Comparison of ENCODE assay signal across 29 cellular contexts in the genomic region with DNA sequence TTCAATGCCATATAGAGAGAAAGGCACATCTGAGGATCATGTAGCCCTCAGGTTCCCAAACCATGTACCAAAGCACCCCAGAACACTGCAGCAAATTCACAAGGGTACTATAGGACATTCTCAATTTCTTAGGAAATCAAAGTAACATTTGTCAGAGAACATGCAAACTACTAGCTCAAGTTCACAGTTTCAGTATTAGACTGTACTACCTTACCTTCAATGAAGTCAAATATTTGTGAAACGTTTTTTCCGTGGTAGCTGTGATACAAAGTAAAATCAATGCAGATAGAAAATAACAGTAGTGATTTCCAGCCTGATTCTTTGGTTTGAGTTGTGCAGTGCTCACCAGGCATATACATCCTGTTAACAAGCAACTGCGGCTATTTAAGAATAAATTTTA.
"Had no signal": no experiment of that assay in that cellular context is flagged by ENCODE, and none has a peak within 500 bp of the region (broad histone marks: within the 10 kb centered on the region; RNA-seq: fewer than 3 reads in every experiment).

No MANE protein-coding gene starts in this region.

- DNase-seq: activated CD4-positive, alpha-beta T cell treated with anti-CD3 and anti-CD28 coated beads for 1 hour; activated CD8-positive, alpha-beta memory T cell treated with anti-CD3 and anti-CD28 coated beads for 24 hours; activated gamma-delta T cell; activated naive CD4-positive, alpha-beta T cell treated with anti-CD3 and anti-CD28 coated beads, Interleukin-2, amount 50 U/mL, for 16 hours; adrenal gland; aorta; cerebellar nuclear complex; colonic mucosa; effector CD8-positive, alpha-beta T cell; kidney glomerular epithelial cell; left lung; lower lobe of right lung; mesenchymal stem cell; naive thymus-derived CD8-positive, alpha-beta T cell; nucleus accumbens; pancreas; psoas muscle; sigmoid colon; small intestine; stimulated activated CD4-positive, alpha-beta T cell treated with anti-CD3 and anti-CD28 coated beads, Interleukin-4, amount 100 ng/mL, for 24 hours; stimulated activated naive CD4-positive, alpha-beta T cell; T-helper 17 cell; T1000; testis; transverse colon; WERI-Rb-1 had no signal

- H3K4me3 Mint-ChIP-seq: brain; naive thymus-derived CD8-positive, alpha-beta T cell; neural crest cell; T-helper 17 cell had no signal

- H3K9me3 Mint-ChIP-seq: brain; naive thymus-derived CD8-positive, alpha-beta T cell; neural crest cell had no signal

- H3K27ac Mint-ChIP-seq: brain; naive thymus-derived CD8-positive, alpha-beta T cell; T-helper 17 cell had no signal

- H3K27me3 Mint-ChIP-seq: brain; naive thymus-derived CD8-positive, alpha-beta T cell; T-helper 17 cell had no signal

- ATAC-seq: left lung; lower lobe of right lung; naive thymus-derived CD8-positive, alpha-beta T cell; pancreas; psoas muscle; SK-N-SH treated with all-trans-retinoic acid at 6 μM for 48 hours; T-helper 17 cell had no signal
